Comparison of ENCODE assay signal across 7 cellular contexts in the genomic region with DNA sequence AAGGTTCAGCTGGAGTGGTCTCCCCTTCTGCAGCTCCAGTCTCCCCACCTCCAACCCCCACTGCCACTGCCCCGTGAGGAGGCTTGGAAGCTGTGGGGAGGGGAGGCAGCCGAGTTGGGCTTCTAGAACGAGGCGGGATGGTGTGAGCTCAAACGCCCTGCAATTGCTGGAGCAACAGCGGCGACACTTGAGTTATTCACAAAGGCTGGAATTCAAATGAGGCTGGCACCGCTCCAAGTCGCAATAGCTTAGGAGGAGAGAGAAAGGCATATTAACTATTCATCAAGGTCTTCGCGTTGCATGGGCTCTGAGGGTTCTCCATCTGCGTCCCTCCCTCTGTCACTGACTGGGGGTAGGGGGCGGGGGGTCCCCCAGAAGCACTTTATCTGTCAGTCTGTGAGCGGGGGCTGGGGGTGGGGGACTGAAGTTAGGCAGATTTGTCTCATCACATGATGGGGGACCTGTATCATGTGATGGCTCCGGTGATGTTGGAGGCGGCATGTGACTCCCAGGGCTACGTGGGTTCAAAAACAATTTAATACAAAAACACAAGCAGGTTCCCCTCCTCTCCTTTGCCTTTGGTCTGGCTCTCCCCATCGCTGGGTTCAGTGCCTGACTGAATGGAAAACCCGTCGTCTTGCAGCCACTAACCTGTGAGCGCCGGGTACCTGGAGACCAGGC.
DNase-seq lines count a peak whose midpoint lies in the region; ATAC-seq, FAIRE-seq and TF ChIP-seq lines count a peak whose summit lies in the region.

No MANE protein-coding gene starts in this region.

- no peak for FAIRE-seq in GM12891 (lab: Jason Lieb, UNC)

- peaks cover 0 to 2% of the 10 kb centered on the region in 2 donors for H3K4me1 Mint-ChIP-seq in natural killer cell treated with Interleukin-12 subunit alpha and Interleukin-12 subunit beta and Interleukin-15 and Interleukin-18, amount 100 ng/mL, for 72 hours (ENCODE audit: low read depth in 2 of 2)
- peaks cover 0 to 15% (median 7%) of the 10 kb centered on the region in 4 donors for H3K4me1 Mint-ChIP-seq in CD4-positive, alpha-beta memory T cell

- H3K4me1 ChIP-seq in CD4-positive, alpha-beta memory T cell (ENCODE audit: insufficient read depth, low read length), result no peaks in the 10 kb centered on the region

- no peaks in the 10 kb centered on the region for H3K9me3 ChIP-seq in CD4-positive, alpha-beta memory T cell (ENCODE audit: control insufficient read depth in 1 of 2, low read length in 2 of 2)

- H3K36me3 ChIP-seq in CD4-positive, alpha-beta memory T cell (ENCODE audit: insufficient read depth, low read length), result no peaks in the 10 kb centered on the region

- no peak for TF ChIP-seq POLR2A in GM12891 (IDR thresholded peaks at IDR 0.05; ENCODE audit: low read depth, low read length)

- H3K4me3 ChIP-seq in CD4-positive, alpha-beta memory T cell (ENCODE audit: low read length in 2 of 2), result no peak overlapping the region

- no peaks in the 10 kb centered on the region for H3K36me3 Mint-ChIP-seq in natural killer cell treated with Interleukin-12 subunit alpha and Interleukin-12 subunit beta and Interleukin-15 and Interleukin-18, amount 100 ng/mL, for 72 hours
- peaks cover 0 to 3% of the 10 kb centered on the region in 2 donors for H3K36me3 Mint-ChIP-seq in CD4-positive, alpha-beta memory T cell

- no peak overlapping the region for H3K27ac Mint-ChIP-seq in natural killer cell treated with Interleukin-12 subunit alpha and Interleukin-12 subunit beta and Interleukin-15 and Interleukin-18, amount 100 ng/mL, for 72 hours
- H3K27ac Mint-ChIP-seq in CD4-positive, alpha-beta memory T cell, result peak overlapping the region in 1 of 7 donors; percentile 60

- H3K27me3 Mint-ChIP-seq in natural killer cell treated with Interleukin-12 subunit alpha and Interleukin-12 subunit beta and Interleukin-15 and Interleukin-18, amount 100 ng/mL, for 72 hours, result peaks cover 47 to 49% of the 10 kb centered on the region in 2 donors
- H3K27me3 Mint-ChIP-seq in CD4-positive, alpha-beta memory T cell, result peaks cover 43 to 45% of the 10 kb centered on the region in 2 donors

- CTCF ChIA-PET in CD4-positive, alpha-beta memory T cell (lab: Charles Lee; ENCODE audit: partially characterized antibody), result interaction anchor here (1.5 kb wide), 1 partner anchor 9 kb away, joined by 4 read pairs; no protein-coding TSS in a partner anchor

- peak; percentile 36 for ATAC-seq in left colon
- no peak for ATAC-seq in natural killer cell treated with Interleukin-12 subunit alpha and Interleukin-12 subunit beta and Interleukin-15 and Interleukin-18, amount 100 ng/mL, for 72 hours

- DNase-seq in GM12891 (ENCODE audit: insufficient read length, low spot score), result peak; percentile 15
- DNase-seq in NCI-H510A (lab: John Stamatoyannopoulos, UW), result peak; percentile 81
- DNase-seq in cerebellum (ENCODE audit: low spot score), result peak; percentile 73
- peak in 1 of 2 donors; percentile 65 for DNase-seq in left colon
- peak; percentile 41 for DNase-seq in stimulated activated CD8-positive, alpha-beta memory T cell treated with anti-CD3 and anti-CD28 coated beads, Interleukin-4, amount 100 ng/mL, for 48 hours
- DNase-seq in natural killer cell treated with Interleukin-12 subunit alpha and Interleukin-12 subunit beta and Interleukin-15 and Interleukin-18, amount 100 ng/mL, for 72 hours (ENCODE audit: low spot score), result no peak
- DNase-seq in CD4-positive, alpha-beta memory T cell, result no peak

- no peaks in the 10 kb centered on the region for H3K9me3 Mint-ChIP-seq in natural killer cell treated with Interleukin-12 subunit alpha and Interleukin-12 subunit beta and Interleukin-15 and Interleukin-18, amount 100 ng/mL, for 72 hours
- H3K9me3 Mint-ChIP-seq in CD4-positive, alpha-beta memory T cell, result no peaks in the 10 kb centered on the region

- no peaks in the 10 kb centered on the region for H3K27me3 ChIP-seq in CD4-positive, alpha-beta memory T cell (ENCODE audit: insufficient read depth, low read length)

- POLR2A ChIA-PET in CD4-positive, alpha-beta memory T cell (lab: Charles Lee; ENCODE audit: partially characterized antibody), result no interaction called here

- H3K27ac ChIP-seq in CD4-positive, alpha-beta memory T cell (ENCODE audit: low read depth, low read length), result no peak overlapping the region

- intact Hi-C loops in left colon (cut with DNase I, micrococcal nuclease), result no loop called here
- intact Hi-C loops in CD4-positive, alpha-beta memory T cell (cut with micrococcal nuclease), result no loop called here

- no peak overlapping the region for H3K4me3 Mint-ChIP-seq in natural killer cell treated with Interleukin-12 subunit alpha and Interleukin-12 subunit beta and Interleukin-15 and Interleukin-18, amount 100 ng/mL, for 72 hours
- peak overlapping the region in 4 of 8 donors; percentile 15 to 36 (median 24) for H3K4me3 Mint-ChIP-seq in CD4-positive, alpha-beta memory T cell

TF ChIP-seq in GM12891, 5 proteins besides CTCF, POLR2A, EP300 and RAD21:
- TF ChIP-seq SPI1 (IDR thresholded peaks at IDR 0.05; ENCODE audit: low read depth, low read length) (no peak), POLR2AphosphoS5 (IDR thresholded peaks at IDR 0.05; ENCODE audit: low read depth, low read length) (no peak), POU2F2 (IDR thresholded peaks at IDR 0.05; ENCODE audit: low read depth, low read length) (no peak), TAF1 (IDR thresholded peaks at IDR 0.05; ENCODE audit: low read depth, low read length) (no peak), PAX5 (IDR thresholded peaks at IDR 0.05; ENCODE audit: insufficient read depth, low read length, severe bottlenecking) (no peak)

Comparison
In these comparisons a context has a peak if more than half of its experiments do, and no peak if none do; other contexts are left out.
1. DNase-seq: peak in GM12891 (single experiment), NCI-H510A (single experiment), cerebellum (single experiment) and stimulated activated CD8-positive, alpha-beta memory T cell treated with anti-CD3 and anti-CD28 coated beads, Interleukin-4, amount 100 ng/mL, for 48 hours (single experiment); none in natural killer cell treated with Interleukin-12 subunit alpha and Interleukin-12 subunit beta and Interleukin-15 and Interleukin-18, amount 100 ng/mL, for 72 hours (single experiment) and CD4-positive, alpha-beta memory T cell (0 of 5).